8 cellular contexts compared by ENCODE assay signal in the genomic region with DNA sequence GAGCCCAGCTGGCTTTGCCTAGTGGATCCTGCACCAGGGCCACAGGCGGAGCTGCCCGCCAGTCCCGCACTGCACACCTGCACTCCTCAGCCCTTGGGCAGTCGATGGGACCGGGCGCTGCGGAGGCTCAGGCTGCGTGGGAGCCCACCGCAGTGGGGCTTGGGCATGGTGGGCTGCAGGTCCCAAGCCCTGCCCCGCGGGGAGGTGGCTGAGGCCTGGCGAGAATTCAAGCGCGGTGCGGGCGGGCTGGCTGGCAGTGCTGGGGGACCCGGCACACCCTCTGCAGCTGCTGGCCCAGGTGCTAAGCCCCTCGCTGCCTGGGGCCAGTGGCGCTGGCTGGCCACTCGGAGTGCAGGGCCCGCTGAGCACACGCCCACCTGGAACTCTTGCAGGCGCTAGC.
DNase-seq lines count a peak whose midpoint lies in the region; ATAC-seq and TF ChIP-seq lines count a peak whose summit lies in the region.
"Not testable (repeated sequence)": the region's sequence is repeated elsewhere in the genome, so short reads cannot be mapped to it uniquely, and the experiment has no call there.

No MANE protein-coding gene starts in this region.

- not testable (repeated sequence) for H3K4me2 ChIP-seq in trophoblast cell (ENCODE audit: low read length)

- H3K4ac ChIP-seq in trophoblast cell (ENCODE audit: low read depth, low read length): not testable (repeated sequence)

- not testable (repeated sequence) for H3K27ac Mint-ChIP-seq in stimulated activated naive CD8-positive, alpha-beta T cell treated with anti-CD3 and anti-CD28 coated beads, Interleukin-15, amount 100 ng/mL, for 72 hours

- H3K14ac ChIP-seq in trophoblast cell (ENCODE audit: low read length): peak overlapping the region; percentile 26

- BruUV-seq in Panc1 (replicated peaks; lab: Mats Ljungman, UMichigan): not testable (repeated sequence)

- H4K12ac ChIP-seq in trophoblast cell (ENCODE audit: low read depth, low read length): not testable (repeated sequence)

- not testable (repeated sequence) for H3K23ac ChIP-seq in trophoblast cell (ENCODE audit: low read length)

- H3K18ac ChIP-seq in trophoblast cell (ENCODE audit: low read length): peak overlapping the region; percentile 63

- in situ Hi-C loops in Panc1 (cut with HindIII; ENCODE audit: low pct_unique_long_range_greater_than_20kb, low sequenced_read_pairs): not testable (repeated sequence)

- H3K27me3 Mint-ChIP-seq in stimulated activated naive CD8-positive, alpha-beta T cell treated with anti-CD3 and anti-CD28 coated beads, Interleukin-15, amount 100 ng/mL, for 72 hours: not testable (repeated sequence)

- POLR2A ChIA-PET in HEK293 (lab: Yijun Ruan, JAX); Panc1 (lab: Charles Lee): not testable (repeated sequence)

- H3K36me3 ChIP-seq in HEK293 (ENCODE audit: control insufficient read depth in 2 of 2, insufficient read depth in 1 of 2, low read length in 2 of 2) (peaks cover 3 to 23% of the 10 kb centered on the region in 2 experiments; a peak in 2 of 3 replicates), Panc1 (ENCODE audit: control insufficient read depth, insufficient read depth, low read length) (peaks cover 49% of the 10 kb centered on the region), trophoblast cell (ENCODE audit: control insufficient read depth in 1 of 2, insufficient read depth in 2 of 2, low read length in 2 of 2) (peaks cover 29 to 31% of the 10 kb centered on the region in 2 experiments)
- H3K36me3 ChIP-seq in mucosa of descending colon (ENCODE audit: low read depth): not testable (repeated sequence)

- H3K27ac ChIP-seq in HEK293 (ENCODE audit: extremely low read depth, low read depth, low read length); Panc1 (ENCODE audit: low read length); trophoblast cell (ENCODE audit: low read depth, low read length): not testable (repeated sequence)

- not testable (repeated sequence) for H3K79me1 ChIP-seq in trophoblast cell (ENCODE audit: low read length)

- H3K9me3 ChIP-seq in HEK293 (ENCODE audit: control insufficient read depth, insufficient read depth, low read depth, low read length); Panc1 (ENCODE audit: control insufficient read depth, insufficient read depth, low read depth, low read length); mucosa of descending colon; trophoblast cell (ENCODE audit: insufficient read depth, low read depth, low read length): not testable (repeated sequence)

- H4K91ac ChIP-seq in trophoblast cell (ENCODE audit: low read depth, low read length): not testable (repeated sequence)

- not testable (repeated sequence) for H2AFZ ChIP-seq in trophoblast cell (ENCODE audit: insufficient read depth, low read length, poor library complexity)

- H2BK5ac ChIP-seq in trophoblast cell (ENCODE audit: low read depth, low read length, poor library complexity): not testable (repeated sequence)

- DNase-seq in NCI-H748 (lab: John Stamatoyannopoulos, UW; ENCODE audit: unreplicated experiment): peak; percentile 41
- not testable (repeated sequence) for DNase-seq in Panc1 (ENCODE audit: low read depth, low spot score); left colon; mucosa of descending colon; trophoblast cell; stimulated activated naive CD8-positive, alpha-beta T cell treated with anti-CD3 and anti-CD28 coated beads, Interleukin-15, amount 100 ng/mL, for 72 hours

- not testable (repeated sequence) for H4K8ac ChIP-seq in trophoblast cell (ENCODE audit: low read depth, low read length)

- ATAC-seq in Panc1 (peak; percentile 28; the same call in 1 of the 2 replicates), SK-N-SH treated with all-trans-retinoic acid at 6 μM for 48 hours (peak; percentile 4), left colon (peak; percentile 15), mucosa of descending colon (peak; percentile 8)
- ATAC-seq in stimulated activated naive CD8-positive, alpha-beta T cell treated with anti-CD3 and anti-CD28 coated beads, Interleukin-15, amount 100 ng/mL, for 72 hours: peak; percentile 43

- no CpG with 5 or more reads among the region's 23 CpGs for WGBS in trophoblast cell (ENCODE audit: extremely low coverage, insufficient coverage, insufficient read length)

- CTCF ChIA-PET in HEK293 (lab: Yijun Ruan, JAX); Panc1 (lab: Charles Lee): not testable (repeated sequence)

- H3K79me2 ChIP-seq in trophoblast cell (ENCODE audit: control insufficient read depth, insufficient read depth, low read length, poor library complexity): not testable (repeated sequence)

- not testable (repeated sequence) for H3K4me3 Mint-ChIP-seq in stimulated activated naive CD8-positive, alpha-beta T cell treated with anti-CD3 and anti-CD28 coated beads, Interleukin-15, amount 100 ng/mL, for 72 hours

- not testable (repeated sequence) for H2BK12ac ChIP-seq in trophoblast cell (ENCODE audit: low read length)

- intact Hi-C loops in Panc1 (cut with micrococcal nuclease; ENCODE audit: unreplicated experiment); mucosa of descending colon (cut with DNase I, micrococcal nuclease): not testable (repeated sequence)
- intact Hi-C loops in left colon (cut with DNase I, micrococcal nuclease): loop anchor here in 1 of 2 donors (10.0 kb wide), 1 partner anchor 51 kb away; no protein-coding TSS in a partner anchor

- not testable (repeated sequence) for H2BK120ac ChIP-seq in trophoblast cell (ENCODE audit: insufficient read depth, low read length, poor library complexity)

- H3K27me3 ChIP-seq in Panc1 (ENCODE audit: control insufficient read depth, insufficient read depth, low read length); trophoblast cell (ENCODE audit: insufficient read depth, low read length): not testable (repeated sequence)

- not testable (repeated sequence) for H3K9me3 Mint-ChIP-seq in stimulated activated naive CD8-positive, alpha-beta T cell treated with anti-CD3 and anti-CD28 coated beads, Interleukin-15, amount 100 ng/mL, for 72 hours

- not testable (repeated sequence) for H3K4me1 Mint-ChIP-seq in stimulated activated naive CD8-positive, alpha-beta T cell treated with anti-CD3 and anti-CD28 coated beads, Interleukin-15, amount 100 ng/mL, for 72 hours

- H3K4me3 ChIP-seq in HEK293 (ENCODE audit: low read depth, low read length); Panc1 (ENCODE audit: low read depth in 2 of 2, low read length in 2 of 2); mucosa of descending colon; trophoblast cell (ENCODE audit: low read depth, low read length): not testable (repeated sequence)

- peaks cover 12% of the 10 kb centered on the region for H3K4me1 ChIP-seq in HEK293 (ENCODE audit: control insufficient read depth, insufficient read depth, low read length)
- not testable (repeated sequence) for H3K4me1 ChIP-seq in Panc1 (ENCODE audit: control insufficient read depth, insufficient read depth, low read length); mucosa of descending colon (ENCODE audit: low read depth)
- H3K4me1 ChIP-seq in trophoblast cell (ENCODE audit: control insufficient read depth in 1 of 2, insufficient read depth in 2 of 2, low read length in 2 of 2): peaks cover 0 to 13% of the 10 kb centered on the region in 2 experiments

- not testable (repeated sequence) for TF ChIP-seq CTCF in HEK293 (tag by site-specific recombination; IDR thresholded peaks at IDR 0.05); Panc1 (IDR thresholded peaks at IDR 0.05); mucosa of descending colon (IDR thresholded peaks at IDR 0.05)

- not testable (repeated sequence) for H2AK5ac ChIP-seq in trophoblast cell (ENCODE audit: low read length)

- not testable (repeated sequence) for H3K9ac ChIP-seq in trophoblast cell (ENCODE audit: low read length)

TF ChIP-seq in HEK293, 187 proteins besides CTCF, POLR2A, EP300 and RAD21:
- TF ChIP-seq ZNF202 (tag by site-specific recombination; IDR thresholded peaks at IDR 0.05; ENCODE audit: borderline replicate concordance): 0 out of 2 replicates have a peak, but pooled peaks have one; percentile 66
